Comparison of ENCODE assay signal across 32 cellular contexts in genomic region chr19:40331052-40331451, GRCh38. TPM values are rescaled to one million over a fixed set of nuclear protein-coding genes. Genes with fewer than 3 reads are reported as not detected.
A peak's percentile ranks its signal among the peaks of the same experiment; 100 is the strongest.
DNase-seq lines count a peak whose midpoint lies in the region; ATAC-seq and TF ChIP-seq lines count a peak whose summit lies in the region.
"Had no signal": no experiment of that assay in that cellular context is flagged by ENCODE, and none has a peak within 500 bp of the region (broad histone marks: within the 10 kb centered on the region; RNA-seq: fewer than 3 reads in every experiment).

No MANE protein-coding gene starts in this region.

- H3K9me3 Mint-ChIP-seq in activated CD8-positive, alpha-beta T cell treated with anti-CD3 and anti-CD28 coated beads, Interleukin-2, amount 10 ng/mL, durations not matched to agents 7 days and 5 days (ENCODE audit: insufficient read depth), result no peaks in the 10 kb centered on the region
- H3K9me3 Mint-ChIP-seq in activated CD8-positive, alpha-beta T cell treated with anti-CD3 and anti-CD28 coated beads for 36 hours, result no peaks in the 10 kb centered on the region
- H3K9me3 Mint-ChIP-seq in central memory CD8-positive, alpha-beta T cell, result no peaks in the 10 kb centered on the region
- H3K9me3 Mint-ChIP-seq in endodermal cell, result no peaks in the 10 kb centered on the region
- H3K9me3 Mint-ChIP-seq: activated T-cell treated with anti-CD3 and anti-CD28 coated beads, Interleukin-2, amount 50 U/mL, for 4 hours; immature natural killer cell; stimulated activated naive CD8-positive, alpha-beta T cell treated with anti-CD3 and anti-CD28 coated beads, Interleukin-15, Interleukin-2, amounts not matched to agents 100 ng/mL and 50 ng/mL, for 24 hours had no signal

- H3K4me1 ChIP-seq in left lung (no peaks in the 10 kb centered on the region), endodermal cell (ENCODE audit: control insufficient read depth, insufficient read depth, low read length) (no peaks in the 10 kb centered on the region)
- H3K4me1 ChIP-seq: right atrium auricular region, tibial artery had no signal

- H3K27me3 ChIP-seq in left lung (no peaks in the 10 kb centered on the region), endodermal cell (ENCODE audit: control insufficient read depth, insufficient read depth, low read length, poor library complexity, severe bottlenecking) (no peaks in the 10 kb centered on the region)
- H3K27me3 ChIP-seq: BLaER1, cardiac muscle cell, hepatocyte, right atrium auricular region, tibial artery had no signal

- no peaks in the 10 kb centered on the region for H3K4me1 Mint-ChIP-seq in activated CD8-positive, alpha-beta T cell treated with anti-CD3 and anti-CD28 coated beads, Interleukin-2, amount 10 ng/mL, durations not matched to agents 7 days and 5 days (ENCODE audit: low read depth)
- H3K4me1 Mint-ChIP-seq in activated CD8-positive, alpha-beta T cell treated with anti-CD3 and anti-CD28 coated beads for 36 hours (ENCODE audit: low read depth), result no peaks in the 10 kb centered on the region
- H3K4me1 Mint-ChIP-seq in central memory CD8-positive, alpha-beta T cell, result no peaks in the 10 kb centered on the region
- no peaks in the 10 kb centered on the region for H3K4me1 Mint-ChIP-seq in endodermal cell
- H3K4me1 Mint-ChIP-seq: immature natural killer cell had no signal

- no peak overlapping the region for H3K27ac ChIP-seq in left lung
- no peak overlapping the region for H3K27ac ChIP-seq in endodermal cell (ENCODE audit: low read depth, low read length)
- H3K27ac ChIP-seq: BLaER1, cardiac muscle cell, hepatocyte, right atrium auricular region, tibial artery had no signal

- no peaks in the 10 kb centered on the region for H3K9me3 ChIP-seq in left lung
- no peaks in the 10 kb centered on the region for H3K9me3 ChIP-seq in endodermal cell (ENCODE audit: control insufficient read depth, low read length)
- H3K9me3 ChIP-seq: right atrium auricular region, tibial artery had no signal

- no peak overlapping the region for H3K4me3 ChIP-seq in left lung
- no peak overlapping the region for H3K4me3 ChIP-seq in endodermal cell (ENCODE audit: low read length)
- H3K4me3 ChIP-seq: BLaER1, cardiac muscle cell, hepatocyte, right atrium auricular region, tibial artery had no signal

- no peak overlapping the region for H3K9ac ChIP-seq in endodermal cell (ENCODE audit: extremely low read depth, low read length, poor library complexity, severe bottlenecking)
- H3K9ac ChIP-seq: BLaER1 had no signal

- no peak for ATAC-seq in activated CD8-positive, alpha-beta T cell treated with anti-CD3 and anti-CD28 coated beads, Interleukin-2, amount 10 ng/mL, durations not matched to agents 7 days and 5 days
- ATAC-seq in activated CD8-positive, alpha-beta T cell treated with anti-CD3 and anti-CD28 coated beads for 36 hours, result no peak
- peak; percentile 46 for ATAC-seq in central memory CD8-positive, alpha-beta T cell (replicated peaks; ENCODE audit: extremely low read depth, poor library complexity, severe bottlenecking)
- ATAC-seq in left lung (peak; percentile 97), GM21576 (IDR thresholded peaks at IDR 0.05; ENCODE audit: unreplicated experiment) (no peak), HG03469 (IDR thresholded peaks at IDR 0.05; ENCODE audit: unreplicated experiment) (no peak)
- ATAC-seq: activated T-cell treated with anti-CD3 and anti-CD28 coated beads, Interleukin-2, amount 50 U/mL, for 4 hours; HCT116 had no signal

- H3K4me3 Mint-ChIP-seq in activated CD8-positive, alpha-beta T cell treated with anti-CD3 and anti-CD28 coated beads, Interleukin-2, amount 10 ng/mL, durations not matched to agents 7 days and 5 days, result no peak overlapping the region
- no peak overlapping the region for H3K4me3 Mint-ChIP-seq in activated CD8-positive, alpha-beta T cell treated with anti-CD3 and anti-CD28 coated beads for 36 hours
- no peak overlapping the region for H3K4me3 Mint-ChIP-seq in central memory CD8-positive, alpha-beta T cell
- no peak overlapping the region for H3K4me3 Mint-ChIP-seq in endodermal cell
- H3K4me3 Mint-ChIP-seq: activated T-cell treated with anti-CD3 and anti-CD28 coated beads, Interleukin-2, amount 50 U/mL, for 4 hours; immature natural killer cell; stimulated activated naive CD8-positive, alpha-beta T cell treated with anti-CD3 and anti-CD28 coated beads, Interleukin-15, Interleukin-2, amounts not matched to agents 100 ng/mL and 50 ng/mL, for 24 hours had no signal

- CTCF ChIA-PET in activated CD8-positive, alpha-beta T cell treated with anti-CD3 and anti-CD28 coated beads, Interleukin-2, amount 10 ng/mL, durations not matched to agents 7 days and 5 days (lab: Charles Lee), result interaction anchor here (2.4 kb wide), 1 partner anchor 26 kb away, joined by 7 read pairs; no protein-coding TSS in a partner anchor
- CTCF ChIA-PET in activated CD8-positive, alpha-beta T cell treated with anti-CD3 and anti-CD28 coated beads for 36 hours (lab: Charles Lee), result interaction anchor here (1.6 kb wide), 1 partner anchor 10 kb away, joined by 3 read pairs; no protein-coding TSS in a partner anchor

- no peak for TF ChIP-seq CTCF in activated CD8-positive, alpha-beta T cell treated with anti-CD3 and anti-CD28 coated beads for 36 hours (IDR thresholded peaks at IDR 0.05)
- TF ChIP-seq CTCF in left lung (IDR thresholded peaks at IDR 0.05), result no peak
- no peak for TF ChIP-seq CTCF in endodermal cell (conservative IDR thresholded peaks at IDR 0.05)

- H3K36me3 ChIP-seq in left lung, result peaks cover 0 to 98% of the 10 kb centered on the region in 2 donors
- H3K36me3 ChIP-seq in endodermal cell (ENCODE audit: control insufficient read depth, insufficient read depth, low read length), result peaks cover 69% of the 10 kb centered on the region

- intact Hi-C loops in activated CD8-positive, alpha-beta T cell treated with anti-CD3 and anti-CD28 coated beads for 36 hours (cut with micrococcal nuclease), result no loop called here
- intact Hi-C loops in left lung (cut with DNase I), result no loop called here

- WGBS in endodermal cell (ENCODE audit: insufficient coverage in 1 of 2, insufficient read length in 1 of 2), 2 experiments, result 96 to 97% methylated on average over 5 of the region's 5 CpGs

- peaks cover 52% of the 10 kb centered on the region for H3K36me3 Mint-ChIP-seq in activated CD8-positive, alpha-beta T cell treated with anti-CD3 and anti-CD28 coated beads, Interleukin-2, amount 10 ng/mL, durations not matched to agents 7 days and 5 days (ENCODE audit: low read depth)
- H3K36me3 Mint-ChIP-seq in activated CD8-positive, alpha-beta T cell treated with anti-CD3 and anti-CD28 coated beads for 36 hours (ENCODE audit: low read depth), result peaks cover 37% of the 10 kb centered on the region
- H3K36me3 Mint-ChIP-seq in central memory CD8-positive, alpha-beta T cell (ENCODE audit: insufficient read depth), result peaks cover 37% of the 10 kb centered on the region
- H3K36me3 Mint-ChIP-seq in endodermal cell (ENCODE audit: low read depth), result peaks cover 65% of the 10 kb centered on the region

- H3K27ac Mint-ChIP-seq in activated CD8-positive, alpha-beta T cell treated with anti-CD3 and anti-CD28 coated beads, Interleukin-2, amount 10 ng/mL, durations not matched to agents 7 days and 5 days, result peak overlapping the region; percentile 22
- H3K27ac Mint-ChIP-seq in activated CD8-positive, alpha-beta T cell treated with anti-CD3 and anti-CD28 coated beads for 36 hours, result no peak overlapping the region
- H3K27ac Mint-ChIP-seq in central memory CD8-positive, alpha-beta T cell (ENCODE audit: low read depth), result no peak overlapping the region
- no peak overlapping the region for H3K27ac Mint-ChIP-seq in endodermal cell
- H3K27ac Mint-ChIP-seq: stimulated activated naive CD8-positive, alpha-beta T cell treated with anti-CD3 and anti-CD28 coated beads, Interleukin-15, Interleukin-2, amounts not matched to agents 100 ng/mL and 50 ng/mL, for 24 hours had no signal

- DNase-seq in activated CD8-positive, alpha-beta T cell treated with anti-CD3 and anti-CD28 coated beads, Interleukin-2, amount 10 ng/mL, durations not matched to agents 7 days and 5 days, result no peak
- DNase-seq in activated CD8-positive, alpha-beta T cell treated with anti-CD3 and anti-CD28 coated beads for 36 hours, result no peak
- DNase-seq in central memory CD8-positive, alpha-beta T cell (ENCODE audit: low spot score in 2 of 2), result no peak
- DNase-seq in left lung (peak; percentile 13 to 63), endodermal cell (no peak), midbrain (lab: John Stamatoyannopoulos, UW) (no peak)
- DNase-seq: activated CD4-positive, alpha-beta T cell treated with anti-CD3 and anti-CD28 coated beads for 1 hour; activated naive CD4-positive, alpha-beta T cell; activated T-cell treated with anti-CD3 and anti-CD28 coated beads, Interleukin-2, amount 50 U/mL, for 4 hours; amygdala; COR-L47; DMS79; foreskin melanocyte; immature natural killer cell; KG1; NCI-H1048; NCI-H1930; SW 1271; tibial artery had no signal

- no peaks in the 10 kb centered on the region for H3K27me3 Mint-ChIP-seq in activated CD8-positive, alpha-beta T cell treated with anti-CD3 and anti-CD28 coated beads, Interleukin-2, amount 10 ng/mL, durations not matched to agents 7 days and 5 days (ENCODE audit: low read depth)
- H3K27me3 Mint-ChIP-seq in activated CD8-positive, alpha-beta T cell treated with anti-CD3 and anti-CD28 coated beads for 36 hours, result no peaks in the 10 kb centered on the region
- H3K27me3 Mint-ChIP-seq in central memory CD8-positive, alpha-beta T cell, result no peaks in the 10 kb centered on the region
- no peaks in the 10 kb centered on the region for H3K27me3 Mint-ChIP-seq in endodermal cell (ENCODE audit: insufficient read depth)
- H3K27me3 Mint-ChIP-seq: stimulated activated naive CD8-positive, alpha-beta T cell treated with anti-CD3 and anti-CD28 coated beads, Interleukin-15, Interleukin-2, amounts not matched to agents 100 ng/mL and 50 ng/mL, for 24 hours had no signal

- POLR2A ChIA-PET in activated CD8-positive, alpha-beta T cell treated with anti-CD3 and anti-CD28 coated beads, Interleukin-2, amount 10 ng/mL, durations not matched to agents 7 days and 5 days (lab: Charles Lee), result no interaction called here
- POLR2A ChIA-PET in activated CD8-positive, alpha-beta T cell treated with anti-CD3 and anti-CD28 coated beads for 36 hours (lab: Charles Lee), result interaction anchor here (0.5 to 1.3 kb wide), 2 partner anchors 11 to 307 kb away, joined by 3 read pairs; no protein-coding TSS in a partner anchor

RNA-seq across cellular contexts. Expression of gene C19orf47, which starts 17.1 kb away (rescaled TPM):
- 10 to 100 TPM; 27.7 to 28.3 TPM for total RNA-seq in activated CD8-positive, alpha-beta T cell treated with anti-CD3 and anti-CD28 coated beads, Interleukin-2, amount 10 ng/mL, durations not matched to agents 7 days and 5 days
- total RNA-seq in activated CD8-positive, alpha-beta T cell treated with anti-CD3 and anti-CD28 coated beads for 36 hours, result 10 to 100 TPM; 17.5 to 18.0 TPM
- total RNA-seq in left lung (10 to 100 TPM; 18.3 to 19.0 TPM), endodermal cell (10 to 100 TPM; 15.6 to 18.1 TPM)
- 13.5 TPM for polyA plus RNA-seq in endodermal cell (2013, experiment 1 of 2)
- 12.8 TPM for polyA plus RNA-seq in endodermal cell (2013, experiment 2 of 2)

RNA-seq across cellular contexts. Expression of gene PLD3, which starts 17.4 kb away (rescaled TPM):
- total RNA-seq in activated CD8-positive, alpha-beta T cell treated with anti-CD3 and anti-CD28 coated beads, Interleukin-2, amount 10 ng/mL, durations not matched to agents 7 days and 5 days, result 10 to 100 TPM; 65.1 to 70.0 TPM
- total RNA-seq in activated CD8-positive, alpha-beta T cell treated with anti-CD3 and anti-CD28 coated beads for 36 hours, result 10 to 100 TPM; 54.4 to 56.7 TPM
- total RNA-seq in left lung (100 to 1,000 TPM; 315 to 604 TPM), endodermal cell (100 to 1,000 TPM; 177 to 240 TPM)
- polyA plus RNA-seq in endodermal cell (2013, experiment 1 of 2), result 271 TPM
- 260 TPM for polyA plus RNA-seq in endodermal cell (2013, experiment 2 of 2)

RNA-seq across cellular contexts. Expression of gene AKT2, which starts 45.9 kb away (rescaled TPM):
- total RNA-seq in activated CD8-positive, alpha-beta T cell treated with anti-CD3 and anti-CD28 coated beads, Interleukin-2, amount 10 ng/mL, durations not matched to agents 7 days and 5 days, result 100 to 1,000 TPM; 137 to 139 TPM
- total RNA-seq in activated CD8-positive, alpha-beta T cell treated with anti-CD3 and anti-CD28 coated beads for 36 hours, result 100 to 1,000 TPM; 139 to 144 TPM
- total RNA-seq in left lung (100 to 1,000 TPM; 102 to 116 TPM), endodermal cell (100 to 1,000 TPM; 190 to 208 TPM)
- 107 TPM for polyA plus RNA-seq in endodermal cell (2013, experiment 1 of 2)
- polyA plus RNA-seq in endodermal cell (2013, experiment 2 of 2), result 99.8 TPM

RNA-seq across cellular contexts. Expression of gene HIPK4, which starts 58.9 kb away (rescaled TPM):
- total RNA-seq in activated CD8-positive, alpha-beta T cell treated with anti-CD3 and anti-CD28 coated beads, Interleukin-2, amount 10 ng/mL, durations not matched to agents 7 days and 5 days, result under 1 TPM in 1 of 2 experiments, not detected in 1; 0.10 TPM
- total RNA-seq in activated CD8-positive, alpha-beta T cell treated with anti-CD3 and anti-CD28 coated beads for 36 hours, result not detected
- total RNA-seq in left lung, result under 1 TPM; 0.09 to 0.24 TPM
- under 1 TPM in 1 of 2 donors, not detected in 1; 0.31 TPM for total RNA-seq in endodermal cell
- polyA plus RNA-seq in endodermal cell (2013, experiment 1 of 2), result 0.14 TPM
- polyA plus RNA-seq in endodermal cell (2013, experiment 2 of 2), result 0.29 TPM
- total RNA-seq: endothelial cell of umbilical vein, HT1080, lung microvascular endothelial cell, NCI-H460, RPMI7951 had no signal

Comparison
In these comparisons a context has a peak if more than half of its experiments do, and no peak if none do; other contexts are left out.
1. ATAC-seq: peak in central memory CD8-positive, alpha-beta T cell (single experiment) and left lung (single experiment); none in activated CD8-positive, alpha-beta T cell treated with anti-CD3 and anti-CD28 coated beads, Interleukin-2, amount 10 ng/mL, durations not matched to agents 7 days and 5 days (single experiment), activated CD8-positive, alpha-beta T cell treated with anti-CD3 and anti-CD28 coated beads for 36 hours (single experiment), GM21576 (single experiment) and HG03469 (single experiment).
2. DNase-seq: peak in left lung (2 of 2); none in activated CD8-positive, alpha-beta T cell treated with anti-CD3 and anti-CD28 coated beads, Interleukin-2, amount 10 ng/mL, durations not matched to agents 7 days and 5 days (single experiment), activated CD8-positive, alpha-beta T cell treated with anti-CD3 and anti-CD28 coated beads for 36 hours (single experiment), central memory CD8-positive, alpha-beta T cell (0 of 2), endodermal cell (single experiment) and midbrain (single experiment).